10 cellular contexts compared by ENCODE assay signal in the genomic region with DNA sequence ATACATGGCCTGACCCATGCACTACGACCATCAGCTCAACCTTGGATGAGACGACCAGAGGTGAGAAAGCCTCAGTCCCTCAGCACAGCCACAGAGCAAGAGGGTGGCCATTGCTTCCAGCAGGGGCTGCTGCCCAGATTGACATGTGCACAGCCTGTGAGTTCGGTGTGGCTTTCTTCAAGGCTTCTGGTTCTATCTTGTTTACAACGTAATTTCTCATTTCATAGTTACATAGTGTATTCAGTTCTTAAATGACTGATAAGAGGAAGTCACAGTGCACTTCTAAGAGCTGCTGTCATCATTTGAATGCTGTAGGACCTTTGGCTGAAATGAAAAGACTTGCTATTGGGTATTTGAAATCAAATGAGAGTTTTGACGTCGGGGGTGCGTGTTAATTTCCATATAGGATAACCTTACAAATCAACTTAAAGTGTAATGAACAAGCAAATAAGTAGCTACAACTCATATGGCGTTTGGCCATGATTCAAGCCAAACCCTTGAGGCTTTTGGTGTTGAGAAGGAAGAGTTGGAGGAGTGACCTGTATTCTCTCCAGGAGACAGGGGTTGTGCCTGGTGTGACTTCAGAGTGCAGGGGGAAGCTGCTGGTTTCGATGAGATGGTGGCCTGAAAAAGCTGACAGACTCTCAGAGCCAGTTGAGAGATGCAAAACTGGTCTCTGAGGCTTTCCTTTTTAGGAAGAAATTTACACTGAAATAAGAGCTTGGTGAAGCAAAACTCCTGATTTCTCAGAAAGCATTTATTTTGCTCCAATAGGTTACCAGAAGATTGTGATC. TPM values are rescaled to one million over a fixed set of nuclear protein-coding genes. Genes with fewer than 3 reads are reported as not detected.
DNase-seq lines count a peak whose midpoint lies in the region; ATAC-seq and TF ChIP-seq lines count a peak whose summit lies in the region.
"Had no signal": no experiment of that assay in that cellular context is flagged by ENCODE, and none has a peak within 500 bp of the region (broad histone marks: within the 10 kb centered on the region; RNA-seq: fewer than 3 reads in every experiment).

No MANE protein-coding gene starts in this region.

- intact Hi-C loops in activated CD4-positive, alpha-beta T cell treated with anti-CD3 and anti-CD28 coated beads, Interleukin-2, amount 10 ng/mL, durations not matched to agents 24 days and 14 days (cut with micrococcal nuclease), result no loop called here

- peaks cover 9% of the 10 kb centered on the region for H3K4me1 Mint-ChIP-seq in activated CD4-positive, alpha-beta T cell treated with anti-CD3 and anti-CD28 coated beads, Interleukin-2, amount 10 ng/mL, durations not matched to agents 24 days and 14 days
- peaks cover 23% of the 10 kb centered on the region for H3K4me1 Mint-ChIP-seq in memory B cell

- H3K36me3 Mint-ChIP-seq in activated CD4-positive, alpha-beta T cell treated with anti-CD3 and anti-CD28 coated beads, Interleukin-2, amount 10 ng/mL, durations not matched to agents 24 days and 14 days (ENCODE audit: low read depth), result no peaks in the 10 kb centered on the region
- H3K36me3 Mint-ChIP-seq in memory B cell, result no peaks in the 10 kb centered on the region
- H3K36me3 Mint-ChIP-seq: WTC11 had no signal

- peak; percentile 91 for ATAC-seq in GM21529 (IDR thresholded peaks at IDR 0.05; ENCODE audit: unreplicated experiment)
- peak; percentile 90 for ATAC-seq in HG03280 (IDR thresholded peaks at IDR 0.05; ENCODE audit: unreplicated experiment)
- ATAC-seq in memory B cell (ENCODE audit: low read depth), result peak; percentile 85
- no peak for ATAC-seq in omental fat pad (ENCODE audit: low FRiP score)
- ATAC-seq: A549, WTC11 had no signal

- DNase-seq in activated CD4-positive, alpha-beta T cell treated with anti-CD3 and anti-CD28 coated beads, Interleukin-2, amount 10 ng/mL, durations not matched to agents 24 days and 14 days, result no peak
- no peak for DNase-seq in activated CD4-positive, alpha-beta T cell treated with anti-CD3 and anti-CD28 coated beads, Interleukin-2, amount 50 U/mL, for 4 hours
- DNase-seq in memory B cell (ENCODE audit: low spot score in 2 of 2) (peak; percentile 18 to 20), DMS153 (lab: John Stamatoyannopoulos, UW) (no peak), omental fat pad (ENCODE audit: low spot score) (no peak)
- no peak for DNase-seq in stimulated activated CD4-positive, alpha-beta T cell treated with anti-CD3 and anti-CD28 coated beads, Interleukin-15, amount 100 ng/mL, for 24 hours

- no peak for TF ChIP-seq CTCF in omental fat pad (IDR thresholded peaks at IDR 0.05)

- H3K27ac Mint-ChIP-seq in activated CD4-positive, alpha-beta T cell treated with anti-CD3 and anti-CD28 coated beads, Interleukin-2, amount 10 ng/mL, durations not matched to agents 24 days and 14 days, result peak overlapping the region; percentile 4
- peak overlapping the region; percentile 98 for H3K27ac Mint-ChIP-seq in memory B cell
- H3K27ac Mint-ChIP-seq: WTC11 had no signal

- H3K27me3 Mint-ChIP-seq in activated CD4-positive, alpha-beta T cell treated with anti-CD3 and anti-CD28 coated beads, Interleukin-2, amount 10 ng/mL, durations not matched to agents 24 days and 14 days, result no peaks in the 10 kb centered on the region
- H3K27me3 Mint-ChIP-seq in memory B cell, result no peaks in the 10 kb centered on the region

- H3K9me3 Mint-ChIP-seq in activated CD4-positive, alpha-beta T cell treated with anti-CD3 and anti-CD28 coated beads, Interleukin-2, amount 10 ng/mL, durations not matched to agents 24 days and 14 days, result no peaks in the 10 kb centered on the region
- no peaks in the 10 kb centered on the region for H3K9me3 Mint-ChIP-seq in memory B cell
- H3K9me3 Mint-ChIP-seq: WTC11 had no signal

- no peak overlapping the region for H3K4me3 Mint-ChIP-seq in activated CD4-positive, alpha-beta T cell treated with anti-CD3 and anti-CD28 coated beads, Interleukin-2, amount 10 ng/mL, durations not matched to agents 24 days and 14 days
- H3K4me3 Mint-ChIP-seq in memory B cell, result peak overlapping the region; percentile 70
- H3K4me3 Mint-ChIP-seq: WTC11 had no signal

RNA-seq across cellular contexts. Expression of gene TSHZ1, which starts 51.0 kb away (rescaled TPM):
- 12.4 and 12.5 TPM in 2 replicates for total RNA-seq in activated CD4-positive, alpha-beta T cell treated with anti-CD3 and anti-CD28 coated beads, Interleukin-2, amount 10 ng/mL, durations not matched to agents 24 days and 14 days
- total RNA-seq in omental fat pad, result 10 to 100 TPM; 11.6 to 18.4 (median 13.7) TPM

RNA-seq across cellular contexts. Expression of gene PTGR3, which starts 52.7 kb away (rescaled TPM):
- total RNA-seq in activated CD4-positive, alpha-beta T cell treated with anti-CD3 and anti-CD28 coated beads, Interleukin-2, amount 10 ng/mL, durations not matched to agents 24 days and 14 days, result 23.3 and 23.6 TPM in 2 replicates
- total RNA-seq in omental fat pad, result 10 to 100 TPM; 16.9 to 24.3 (median 21.1) TPM

Comparison
In these comparisons a context has a peak if more than half of its experiments do, and no peak if none do; other contexts are left out.
1. DNase-seq: peak in memory B cell (2 of 2); none in activated CD4-positive, alpha-beta T cell treated with anti-CD3 and anti-CD28 coated beads, Interleukin-2, amount 10 ng/mL, durations not matched to agents 24 days and 14 days (single experiment), activated CD4-positive, alpha-beta T cell treated with anti-CD3 and anti-CD28 coated beads, Interleukin-2, amount 50 U/mL, for 4 hours (0 of 2), DMS153 (single experiment), stimulated activated CD4-positive, alpha-beta T cell treated with anti-CD3 and anti-CD28 coated beads, Interleukin-15, amount 100 ng/mL, for 24 hours (single experiment) and omental fat pad (single experiment).